Comparison of ENCODE assay signal across 8 cellular contexts in genomic region chr3:25664810-25665645, GRCh38. TPM values are rescaled to one million over a fixed set of nuclear protein-coding genes. Genes with fewer than 3 reads are reported as not detected.
A peak's percentile ranks its signal among the peaks of the same experiment; 100 is the strongest.
DNase-seq lines count a peak whose midpoint lies in the region; ATAC-seq and TF ChIP-seq lines count a peak whose summit lies in the region.

TSS of gene TOP2B (minus strand) at chr3:25664907. CDS start at chr3:25664297, 610 bp downstream.

- POLR2A ChIA-PET in naive thymus-derived CD4-positive, alpha-beta T cell (lab: Charles Lee) = interaction anchor here (0.9 to 1.6 kb wide), 6 partner anchors 18 to 124 kb away, joined by 3 to 11 read pairs (median 6); partner anchors contain the start of genes NGLY1 and OXSM

- H3K9me3 Mint-ChIP-seq in activated T-helper 2 cell treated with anti-CD3 and anti-CD28 coated beads, Interferon-gamma antibody, Interleukin-2, Interleukin-4, amounts not matched to agents 10 μg/mL and 5 μg/mL and 100 μg/mL, durations not matched to agents 14 hours and 24 hours and 36 hours = no peaks in the 10 kb centered on the region
- peaks cover 0 to 4% (median 0%) of the 10 kb centered on the region in 11 donors for H3K9me3 Mint-ChIP-seq in naive thymus-derived CD4-positive, alpha-beta T cell
- H3K9me3 Mint-ChIP-seq in stimulated activated naive B cell treated with anti-CD40 and anti-IgM and Interleukin-4, amounts not matched to agents 10 μg/mL and 1 μg/mL and 100 μg/mL, for 72 hours = no peaks in the 10 kb centered on the region

- TF ChIP-seq CTCF in LNCaP clone FGC (IDR thresholded peaks at IDR 0.05; ENCODE audit: control insufficient read depth, extremely low read depth, insufficient read depth) = no peak
- TF ChIP-seq CTCF in RWPE2 (IDR thresholded peaks at IDR 0.05; ENCODE audit: poor library complexity, severe bottlenecking) = no peak
- no peak for TF ChIP-seq CTCF in fibroblast of lung (conservative IDR thresholded peaks at IDR 0.05 in 1 of 2, IDR thresholded peaks at IDR 0.05 in 1 of 2; ENCODE audit: low read depth in 1 of 2, low read length in 2 of 2)

- peak within 1 kb of the TSS; percentile 76 for H3K27ac ChIP-seq in RWPE2 (ENCODE audit: poor library complexity, severe bottlenecking)
- H3K27ac ChIP-seq in fibroblast of lung (ENCODE audit: insufficient read depth, low read length) = peak within 1 kb of the TSS; percentile 88
- H3K27ac ChIP-seq in naive thymus-derived CD4-positive, alpha-beta T cell (ENCODE audit: low read depth, low read length) = peak within 1 kb of the TSS; percentile 95

- H3K27me3 ChIP-seq in RWPE2 (ENCODE audit: insufficient read depth, poor library complexity, severe bottlenecking) (no peaks in the 10 kb centered on the region), fibroblast of lung (ENCODE audit: control insufficient read depth, insufficient read depth, low read length) (no peaks in the 10 kb centered on the region)
- H3K27me3 ChIP-seq in naive thymus-derived CD4-positive, alpha-beta T cell (ENCODE audit: control insufficient read depth in 2 of 2, insufficient read depth in 2 of 2, low read length in 2 of 2) = no peaks in the 10 kb centered on the region

- H3K27me3 Mint-ChIP-seq in activated T-helper 2 cell treated with anti-CD3 and anti-CD28 coated beads, Interferon-gamma antibody, Interleukin-2, Interleukin-4, amounts not matched to agents 10 μg/mL and 5 μg/mL and 100 μg/mL, durations not matched to agents 14 hours and 24 hours and 36 hours (ENCODE audit: low read depth) = no peaks in the 10 kb centered on the region
- H3K27me3 Mint-ChIP-seq in naive thymus-derived CD4-positive, alpha-beta T cell = peaks cover 0 to 4% (median 0%) of the 10 kb centered on the region in 5 donors
- no peaks in the 10 kb centered on the region for H3K27me3 Mint-ChIP-seq in stimulated activated naive B cell treated with anti-CD40 and anti-IgM and Interleukin-4, amounts not matched to agents 10 μg/mL and 1 μg/mL and 100 μg/mL, for 72 hours

- peak within 1 kb of the TSS; percentile 84 for H2AFZ ChIP-seq in fibroblast of lung (ENCODE audit: low read length)

- intact Hi-C loops in activated T-helper 2 cell treated with anti-CD3 and anti-CD28 coated beads, Interferon-gamma antibody, Interleukin-2, Interleukin-4, amounts not matched to agents 10 μg/mL and 5 μg/mL and 100 μg/mL, durations not matched to agents 14 hours and 24 hours and 36 hours (cut with micrococcal nuclease) = loop anchor here (1.0 to 5.0 kb wide), 5 partner anchors 62 to 1748 kb away; partner anchors contain the start of genes NGLY1, NKIRAS1, OXSM and RPL15
- intact Hi-C loops in naive thymus-derived CD4-positive, alpha-beta T cell (cut with micrococcal nuclease) = loop anchor here (1.0 to 10.0 kb wide), 11 partner anchors 57 to 1970 kb away; partner anchors contain the start of genes NGLY1 (in 2 of the 2), NKIRAS1 (in 2 of the 2), OXSM (in 2 of the 2) and RPL15 (in 2 of the 2)

- H3K4me1 ChIP-seq in RWPE2 (ENCODE audit: insufficient read depth, poor library complexity, severe bottlenecking) (peaks cover 18% of the 10 kb centered on the region), fibroblast of lung (ENCODE audit: control insufficient read depth, extremely low read depth, insufficient read depth, low read length) (peaks cover 3% of the 10 kb centered on the region)
- peaks cover 10 to 33% of the 10 kb centered on the region in 2 donors for H3K4me1 ChIP-seq in naive thymus-derived CD4-positive, alpha-beta T cell (ENCODE audit: control insufficient read depth in 2 of 2, insufficient read depth in 2 of 2, low read length in 2 of 2)

- peaks cover 34% of the 10 kb centered on the region for H3K4me1 Mint-ChIP-seq in activated T-helper 2 cell treated with anti-CD3 and anti-CD28 coated beads, Interferon-gamma antibody, Interleukin-2, Interleukin-4, amounts not matched to agents 10 μg/mL and 5 μg/mL and 100 μg/mL, durations not matched to agents 14 hours and 24 hours and 36 hours (ENCODE audit: low read depth)
- peaks cover 20 to 55% (median 48%) of the 10 kb centered on the region in 7 donors for H3K4me1 Mint-ChIP-seq in naive thymus-derived CD4-positive, alpha-beta T cell
- peaks cover 25 to 49% of the 10 kb centered on the region in 2 donors for H3K4me1 Mint-ChIP-seq in stimulated activated naive B cell treated with anti-CD40 and anti-IgM and Interleukin-4, amounts not matched to agents 10 μg/mL and 1 μg/mL and 100 μg/mL, for 72 hours

- peak within 1 kb of the TSS; percentile 98 for H3K27ac Mint-ChIP-seq in activated T-helper 2 cell treated with anti-CD3 and anti-CD28 coated beads, Interferon-gamma antibody, Interleukin-2, Interleukin-4, amounts not matched to agents 10 μg/mL and 5 μg/mL and 100 μg/mL, durations not matched to agents 14 hours and 24 hours and 36 hours
- H3K27ac Mint-ChIP-seq in naive thymus-derived CD4-positive, alpha-beta T cell = peak within 1 kb of the TSS; percentile 97 to 100 (median 99)
- H3K27ac Mint-ChIP-seq in stimulated activated naive B cell treated with anti-CD40 and anti-IgM and Interleukin-4, amounts not matched to agents 10 μg/mL and 1 μg/mL and 100 μg/mL, for 72 hours = peak within 1 kb of the TSS; percentile 99

- H3K9me3 ChIP-seq in RWPE2 (ENCODE audit: severe bottlenecking) (no peaks in the 10 kb centered on the region), fibroblast of lung (ENCODE audit: control insufficient read depth, insufficient read depth, low read depth, low read length) (no peaks in the 10 kb centered on the region)
- H3K9me3 ChIP-seq in naive thymus-derived CD4-positive, alpha-beta T cell (ENCODE audit: control insufficient read depth in 2 of 3, low read length in 3 of 3) = no peaks in the 10 kb centered on the region

- peak within 1 kb of the TSS; percentile 86 for H3K4me3 ChIP-seq in LNCaP clone FGC (ENCODE audit: low read depth, low read length)
- peak within 1 kb of the TSS; percentile 95 for H3K4me3 ChIP-seq in RWPE2 (ENCODE audit: severe bottlenecking)
- H3K4me3 ChIP-seq in fibroblast of lung (replicated peaks in 1 of 4; ENCODE audit: control extremely low read depth in 1 of 4, insufficient read depth in 1 of 4, low read depth in 3 of 4, low read length in 4 of 4) = peak within 1 kb of the TSS; percentile 63 to 88 (median 82)
- H3K4me3 ChIP-seq in naive thymus-derived CD4-positive, alpha-beta T cell (ENCODE audit: low read length) = peak within 1 kb of the TSS; percentile 63

- H3K36me3 Mint-ChIP-seq in activated T-helper 2 cell treated with anti-CD3 and anti-CD28 coated beads, Interferon-gamma antibody, Interleukin-2, Interleukin-4, amounts not matched to agents 10 μg/mL and 5 μg/mL and 100 μg/mL, durations not matched to agents 14 hours and 24 hours and 36 hours (ENCODE audit: low read depth) = peaks cover 22% of the 10 kb centered on the region
- peaks cover 0 to 8% (median 3%) of the 10 kb centered on the region in 5 donors for H3K36me3 Mint-ChIP-seq in naive thymus-derived CD4-positive, alpha-beta T cell
- peaks cover 5 to 16% of the 10 kb centered on the region in 2 donors for H3K36me3 Mint-ChIP-seq in stimulated activated naive B cell treated with anti-CD40 and anti-IgM and Interleukin-4, amounts not matched to agents 10 μg/mL and 1 μg/mL and 100 μg/mL, for 72 hours

- H3K79me2 ChIP-seq in fibroblast of lung (ENCODE audit: control insufficient read depth, insufficient read depth, low read length) = peaks cover 38% of the 10 kb centered on the region

- H3K9ac ChIP-seq in fibroblast of lung (ENCODE audit: insufficient read depth, low read length) = peak within 1 kb of the TSS; percentile 88

- H3K4me2 ChIP-seq in fibroblast of lung (ENCODE audit: extremely low read depth, insufficient read depth, low read length) = peak within 1 kb of the TSS; percentile 86

- ATAC-seq in RWPE2 (ENCODE audit: low read depth) = peak; percentile 95
- peak; percentile 96 for ATAC-seq in naive thymus-derived CD4-positive, alpha-beta T cell
- peak; percentile 86 to 88 for ATAC-seq in stimulated activated naive B cell treated with anti-CD40 and anti-IgM and Interleukin-4, amounts not matched to agents 10 μg/mL and 1 μg/mL and 100 μg/mL, for 72 hours (replicated peaks)

- H3K36me3 ChIP-seq in RWPE2 (ENCODE audit: low read depth) (peaks cover 3% of the 10 kb centered on the region; the same call in 1 of the 2 replicates), fibroblast of lung (ENCODE audit: control insufficient read depth, insufficient read depth, low read length) (no peaks in the 10 kb centered on the region)
- H3K36me3 ChIP-seq in naive thymus-derived CD4-positive, alpha-beta T cell (ENCODE audit: control insufficient read depth in 2 of 3, insufficient read depth in 3 of 3, low read length in 3 of 3) = peaks cover 0 to 3% (median 0%) of the 10 kb centered on the region in 3 experiments

- DNase-seq in Daoy (ENCODE audit: low read depth) (peak; percentile 93), GOT3 (lab: John Stamatoyannopoulos, UW) (peak; percentile 83), LNCaP clone FGC (ENCODE audit: low read depth) (peak; percentile 86), RWPE2 (ENCODE audit: low spot score) (peak; percentile 84), fibroblast of lung (ENCODE audit: low read depth in 2 of 2) (peak; percentile 96)
- peak; percentile 93 for DNase-seq in activated T-helper 2 cell treated with anti-CD3 and anti-CD28 coated beads, Interferon-gamma antibody, Interleukin-2, Interleukin-4, amounts not matched to agents 10 μg/mL and 5 μg/mL and 100 μg/mL, durations not matched to agents 14 hours and 24 hours and 36 hours (ENCODE audit: low spot score)
- peak; percentile 87 to 96 (median 95) for DNase-seq in naive thymus-derived CD4-positive, alpha-beta T cell
- peak; percentile 97 for DNase-seq in stimulated activated naive B cell treated with anti-CD40 and anti-IgM and Interleukin-4, amounts not matched to agents 10 μg/mL and 1 μg/mL and 100 μg/mL, for 72 hours

- CTCF ChIA-PET in naive thymus-derived CD4-positive, alpha-beta T cell (lab: Charles Lee) = interaction anchor here (0.7 kb wide), 1 partner anchor 198 kb away, joined by 3 read pairs; no protein-coding TSS in a partner anchor

- peak within 1 kb of the TSS; percentile 97 for H3K4me3 Mint-ChIP-seq in activated T-helper 2 cell treated with anti-CD3 and anti-CD28 coated beads, Interferon-gamma antibody, Interleukin-2, Interleukin-4, amounts not matched to agents 10 μg/mL and 5 μg/mL and 100 μg/mL, durations not matched to agents 14 hours and 24 hours and 36 hours (ENCODE audit: low read depth)
- peak within 1 kb of the TSS; percentile 89 to 100 (median 99) for H3K4me3 Mint-ChIP-seq in naive thymus-derived CD4-positive, alpha-beta T cell
- peak within 1 kb of the TSS; percentile 93 to 97 for H3K4me3 Mint-ChIP-seq in stimulated activated naive B cell treated with anti-CD40 and anti-IgM and Interleukin-4, amounts not matched to agents 10 μg/mL and 1 μg/mL and 100 μg/mL, for 72 hours

- H4K20me1 ChIP-seq in fibroblast of lung (ENCODE audit: control insufficient read depth, extremely low read depth, insufficient read depth, low read length) = peaks cover 5% of the 10 kb centered on the region

RNA-seq across cellular contexts. Expression of gene TOP2B, which starts in this region (rescaled TPM):
- 73.3 and 85.3 TPM in 2 replicates for total RNA-seq in Daoy (2014; rRNA removed; shearing (Covaris generic))
- 167 and 170 TPM in 2 replicates for total RNA-seq in activated T-helper 2 cell treated with anti-CD3 and anti-CD28 coated beads, Interferon-gamma antibody, Interleukin-2, Interleukin-4, amounts not matched to agents 10 μg/mL and 5 μg/mL and 100 μg/mL, durations not matched to agents 14 hours and 24 hours and 36 hours
- total RNA-seq in fibroblast of lung = 66.8 and 71.2 TPM in 2 replicates
- 53.5 and 56.2 TPM in 2 replicates for polyA plus RNA-seq in fibroblast of lung
- polyA plus RNA-seq in fibroblast of lung (2012) = 73.0 and 80.8 TPM in 2 replicates
- 2.2 and 4.3 TPM in 2 replicates for polyA minus RNA-seq in fibroblast of lung (ENCODE audit: low replicate concordance)
- 100 to 1,000 TPM; 109 to 190 (median 127) TPM for total RNA-seq in naive thymus-derived CD4-positive, alpha-beta T cell
- polyA plus RNA-seq in naive thymus-derived CD4-positive, alpha-beta T cell = 100 to 1,000 TPM in 1 of 2 donors, 10 to 100 TPM in 1; 66.6 to 118 TPM

Comparison
In these comparisons a context has a peak if more than half of its experiments do, and no peak if none do; other contexts are left out.
1. Peak in every context shown above with its lines: DNase-seq, ATAC-seq, H3K4me3 ChIP-seq and H3K27ac ChIP-seq.